In the genomic region with DNA sequence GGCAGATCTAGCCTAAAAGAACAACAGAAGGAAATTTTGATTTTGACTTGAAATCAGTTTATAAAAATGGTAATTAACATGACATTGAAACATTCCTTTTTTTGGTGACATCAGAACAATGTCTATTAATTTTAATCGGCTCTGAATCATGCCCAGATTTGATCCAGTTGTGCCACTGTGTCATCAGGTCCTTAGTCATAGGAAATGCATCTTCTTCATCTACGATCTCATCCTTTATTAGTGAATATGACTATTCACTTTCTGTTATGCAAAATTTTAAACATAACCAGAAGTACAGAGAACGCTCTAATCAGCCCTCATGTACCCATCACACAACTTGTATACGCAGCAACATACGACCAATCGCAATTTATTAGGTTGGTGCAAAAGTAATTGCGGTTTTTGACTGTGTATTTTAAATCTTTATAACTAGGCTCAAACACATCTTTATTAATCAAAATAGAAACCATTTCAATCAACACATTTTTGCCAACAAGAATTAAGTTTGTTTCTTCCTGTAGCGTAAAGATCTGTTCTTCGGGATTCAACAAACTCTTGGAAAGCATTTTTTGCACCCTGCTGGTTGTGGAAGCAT, we compare ENCODE assay signal across 1 cellular context.
TF ChIP-seq lines count a peak whose summit lies in the region.

No MANE protein-coding gene starts in this region.

TF ChIP-seq in HepG2, 621 proteins besides CTCF, POLR2A, EP300 and RAD21:
- no peak for TF ChIP-seq HNF4G (IDR thresholded peaks at IDR 0.05; ENCODE audit: borderline replicate concordance, low read depth, low read length)
- no peak for TF ChIP-seq HNF4G (CRISPR knock-in tag; IDR thresholded peaks at IDR 0.05; ENCODE audit: borderline replicate concordance, low read depth)
- TF ChIP-seq ZC3H13 (CRISPR knock-in tag; IDR thresholded peaks at IDR 0.05): no peak
- no peak for TF ChIP-seq EHMT2 (IDR thresholded peaks at IDR 0.05; ENCODE audit: borderline replicate concordance, low read depth, low read length)
- no peak for TF ChIP-seq ZKSCAN8 (CRISPR knock-in tag; IDR thresholded peaks at IDR 0.05; ENCODE audit: borderline replicate concordance)
- peak; percentile 66; the same call in 1 of the 2 replicates for TF ChIP-seq ZBTB40 (IDR thresholded peaks at IDR 0.05)
- no peak for TF ChIP-seq ZBTB40 (CRISPR knock-in tag; IDR thresholded peaks at IDR 0.05)
- no peak for TF ChIP-seq NRL (CRISPR knock-in tag; IDR thresholded peaks at IDR 0.05; ENCODE audit: borderline replicate concordance)
